Comparison of ENCODE assay signal across 16 cellular contexts in genomic region chr3:139586420-139587017, GRCh38. TPM values are rescaled to one million over a fixed set of nuclear protein-coding genes. Genes with fewer than 3 reads are reported as not detected.
A peak's percentile ranks its signal among the peaks of the same experiment; 100 is the strongest.
DNase-seq lines count a peak whose midpoint lies in the region; ATAC-seq and TF ChIP-seq lines count a peak whose summit lies in the region.
"Had no signal": no experiment of that assay in that cellular context is flagged by ENCODE, and none has a peak within 500 bp of the region (broad histone marks: within the 10 kb centered on the region; RNA-seq: fewer than 3 reads in every experiment).

No MANE protein-coding gene starts in this region.

- H3K36me3 ChIP-seq in colonic mucosa (no peaks in the 10 kb centered on the region), OCI-LY7 (ENCODE audit: insufficient read depth, low read length) (no peaks in the 10 kb centered on the region), left lung (no peaks in the 10 kb centered on the region)
- H3K36me3 ChIP-seq: gastrocnemius medialis, suprapubic skin had no signal

- H3K4me2 ChIP-seq in OCI-LY7 (ENCODE audit: low read length): no peak overlapping the region

- H3K9me3 ChIP-seq in colonic mucosa (no peaks in the 10 kb centered on the region), OCI-LY7 (ENCODE audit: low read length) (no peaks in the 10 kb centered on the region), left lung (no peaks in the 10 kb centered on the region)
- H3K9me3 ChIP-seq: gastrocnemius medialis, suprapubic skin had no signal

- H3K9me3 Mint-ChIP-seq in activated naive CD8-positive, alpha-beta T cell treated with anti-CD3 and anti-CD28 coated beads, Interleukin-2, amount 10 ng/mL, durations not matched to agents 7 days and 5 days: no peaks in the 10 kb centered on the region
- no peaks in the 10 kb centered on the region for H3K9me3 Mint-ChIP-seq in activated naive CD8-positive, alpha-beta T cell treated with anti-CD3 and anti-CD28 coated beads, Interleukin-2, amount 50 U/mL, for 24 hours
- peaks cover 4% of the 10 kb centered on the region for H3K9me3 Mint-ChIP-seq in activated T-cell treated with anti-CD3 and anti-CD28 coated beads, Interleukin-2, amount 50 U/mL, for 4 hours

- H3K9me2 ChIP-seq in OCI-LY7 (ENCODE audit: insufficient read depth, low read length): no peaks in the 10 kb centered on the region

- peak overlapping the region; percentile 35 for H3K4me3 Mint-ChIP-seq in activated naive CD8-positive, alpha-beta T cell treated with anti-CD3 and anti-CD28 coated beads, Interleukin-2, amount 10 ng/mL, durations not matched to agents 7 days and 5 days
- H3K4me3 Mint-ChIP-seq in activated naive CD8-positive, alpha-beta T cell treated with anti-CD3 and anti-CD28 coated beads, Interleukin-2, amount 50 U/mL, for 24 hours: no peak overlapping the region
- no peak overlapping the region for H3K4me3 Mint-ChIP-seq in activated T-cell treated with anti-CD3 and anti-CD28 coated beads, Interleukin-2, amount 50 U/mL, for 4 hours

- H3K36me3 Mint-ChIP-seq in activated naive CD8-positive, alpha-beta T cell treated with anti-CD3 and anti-CD28 coated beads, Interleukin-2, amount 10 ng/mL, durations not matched to agents 7 days and 5 days: no peaks in the 10 kb centered on the region
- H3K36me3 Mint-ChIP-seq in activated naive CD8-positive, alpha-beta T cell treated with anti-CD3 and anti-CD28 coated beads, Interleukin-2, amount 50 U/mL, for 24 hours (ENCODE audit: low read depth): peaks cover 3% of the 10 kb centered on the region
- no peaks in the 10 kb centered on the region for H3K36me3 Mint-ChIP-seq in activated T-cell treated with anti-CD3 and anti-CD28 coated beads, Interleukin-2, amount 50 U/mL, for 4 hours (ENCODE audit: insufficient read depth)

- no peak overlapping the region for H2AFZ ChIP-seq in OCI-LY7 (ENCODE audit: low read length)

- TF ChIP-seq CTCF in colonic mucosa (IDR thresholded peaks at IDR 0.05): no peak
- TF ChIP-seq CTCF in OCI-LY7 (conservative IDR thresholded peaks at IDR 0.05; ENCODE audit: low read length): no peak
- TF ChIP-seq CTCF in left lung (IDR thresholded peaks at IDR 0.05): no peak

- intact Hi-C loops in colonic mucosa (cut with DNase I) (no loop called here), OCI-LY7 (cut with micrococcal nuclease; ENCODE audit: unreplicated experiment) (no loop called here), left lung (cut with DNase I) (no loop called here)

- no peaks in the 10 kb centered on the region for H3K79me2 ChIP-seq in OCI-LY7 (ENCODE audit: insufficient read depth, low read depth, low read length)

- no peaks in the 10 kb centered on the region for H4K20me1 ChIP-seq in OCI-LY7 (ENCODE audit: insufficient read depth, low read length)

- H3K27me3 ChIP-seq in colonic mucosa (no peaks in the 10 kb centered on the region), left lung (no peaks in the 10 kb centered on the region)
- H3K27me3 ChIP-seq: gastrocnemius medialis, suprapubic skin had no signal

- POLR2A ChIA-PET in activated naive CD8-positive, alpha-beta T cell treated with anti-CD3 and anti-CD28 coated beads, Interleukin-2, amount 10 ng/mL, durations not matched to agents 7 days and 5 days (lab: Charles Lee): no interaction called here
- POLR2A ChIA-PET in OCI-LY7 (lab: Charles Lee): no interaction called here

- BruUV-seq in OCI-LY7 (replicated peaks; lab: Mats Ljungman, UMichigan): no TSS peak

- peak; percentile 42 for ATAC-seq in activated naive CD8-positive, alpha-beta T cell treated with anti-CD3 and anti-CD28 coated beads, Interleukin-2, amount 10 ng/mL, durations not matched to agents 7 days and 5 days (ENCODE audit: low read depth)
- ATAC-seq in activated naive CD8-positive, alpha-beta T cell treated with anti-CD3 and anti-CD28 coated beads, Interleukin-2, amount 50 U/mL, for 24 hours: no peak
- ATAC-seq in GM21619 (IDR thresholded peaks at IDR 0.05; ENCODE audit: unreplicated experiment) (peak; percentile 94), HG03103 (IDR thresholded peaks at IDR 0.05; ENCODE audit: low read depth, unreplicated experiment) (peak; percentile 88), left lung (no peak)
- no peak for ATAC-seq in activated T-cell treated with anti-CD3 and anti-CD28 coated beads, Interleukin-2, amount 50 U/mL, for 4 hours
- ATAC-seq: gastrocnemius medialis had no signal

- no peak overlapping the region for H3K4me3 ChIP-seq in colonic mucosa
- no peak overlapping the region for H3K4me3 ChIP-seq in OCI-LY7 (ENCODE audit: low read depth, low read length, poor library complexity, severe bottlenecking)
- no peak overlapping the region for H3K4me3 ChIP-seq in left lung
- H3K4me3 ChIP-seq: gastrocnemius medialis, suprapubic skin had no signal

- peak overlapping the region; percentile 44 for H3K27ac Mint-ChIP-seq in activated naive CD8-positive, alpha-beta T cell treated with anti-CD3 and anti-CD28 coated beads, Interleukin-2, amount 10 ng/mL, durations not matched to agents 7 days and 5 days
- H3K27ac Mint-ChIP-seq in activated naive CD8-positive, alpha-beta T cell treated with anti-CD3 and anti-CD28 coated beads, Interleukin-2, amount 50 U/mL, for 24 hours: no peak overlapping the region

- no peak overlapping the region for H3K9ac ChIP-seq in colonic mucosa (ENCODE audit: low read depth in 2 of 2, low read length in 2 of 2)

- CTCF ChIA-PET in OCI-LY7 (lab: Charles Lee; ENCODE audit: unreplicated experiment): no interaction called here

- no peaks in the 10 kb centered on the region for H3K4me1 ChIP-seq in colonic mucosa
- H3K4me1 ChIP-seq in OCI-LY7 (ENCODE audit: insufficient read depth, low read length, poor library complexity, severe bottlenecking): no peaks in the 10 kb centered on the region
- H3K4me1 ChIP-seq in left lung: no peaks in the 10 kb centered on the region
- H3K4me1 ChIP-seq: gastrocnemius medialis, suprapubic skin had no signal

- peaks cover 11% of the 10 kb centered on the region for H3K4me1 Mint-ChIP-seq in activated naive CD8-positive, alpha-beta T cell treated with anti-CD3 and anti-CD28 coated beads, Interleukin-2, amount 10 ng/mL, durations not matched to agents 7 days and 5 days
- no peaks in the 10 kb centered on the region for H3K4me1 Mint-ChIP-seq in activated naive CD8-positive, alpha-beta T cell treated with anti-CD3 and anti-CD28 coated beads, Interleukin-2, amount 50 U/mL, for 24 hours
- H3K4me1 Mint-ChIP-seq in activated T-cell treated with anti-CD3 and anti-CD28 coated beads, Interleukin-2, amount 50 U/mL, for 4 hours (ENCODE audit: low read depth): no peaks in the 10 kb centered on the region

- H3K27ac ChIP-seq in colonic mucosa (no peak overlapping the region), OCI-LY7 (ENCODE audit: low read depth, low read length, poor library complexity, severe bottlenecking) (no peak overlapping the region), left lung (no peak overlapping the region)
- H3K27ac ChIP-seq: gastrocnemius medialis, suprapubic skin, VCaP had no signal

- H3K27me3 Mint-ChIP-seq in activated naive CD8-positive, alpha-beta T cell treated with anti-CD3 and anti-CD28 coated beads, Interleukin-2, amount 10 ng/mL, durations not matched to agents 7 days and 5 days: no peaks in the 10 kb centered on the region
- no peaks in the 10 kb centered on the region for H3K27me3 Mint-ChIP-seq in activated naive CD8-positive, alpha-beta T cell treated with anti-CD3 and anti-CD28 coated beads, Interleukin-2, amount 50 U/mL, for 24 hours
- no peaks in the 10 kb centered on the region for H3K27me3 Mint-ChIP-seq in activated T-cell treated with anti-CD3 and anti-CD28 coated beads, Interleukin-2, amount 50 U/mL, for 4 hours (ENCODE audit: low read depth)

- DNase-seq in activated naive CD8-positive, alpha-beta T cell treated with anti-CD3 and anti-CD28 coated beads, Interleukin-2, amount 10 ng/mL, durations not matched to agents 7 days and 5 days: no peak
- DNase-seq in activated naive CD8-positive, alpha-beta T cell treated with anti-CD3 and anti-CD28 coated beads, Interleukin-2, amount 50 U/mL, for 24 hours: no peak
- DNase-seq in colonic mucosa (no peak), OCI-LY7 (ENCODE audit: low spot score) (no peak), left lung (no peak)
- DNase-seq in activated T-cell treated with anti-CD3 and anti-CD28 coated beads, Interleukin-2, amount 50 U/mL, for 4 hours: no peak
- DNase-seq: anterior cingulate cortex, Calu3, gastrocnemius medialis, kidney, NCI-H1048, NCI-H510A had no signal

RNA-seq across cellular contexts. Expression of gene RBP1, which starts 47.0 kb away (rescaled TPM):
- not detected for total RNA-seq in activated naive CD8-positive, alpha-beta T cell treated with anti-CD3 and anti-CD28 coated beads, Interleukin-2, amount 10 ng/mL, durations not matched to agents 7 days and 5 days
- total RNA-seq in colonic mucosa (1 to 10 TPM; 3.8 to 5.5 TPM), OCI-LY7 (2022) (not detected in 2 replicates), left lung (10 to 100 TPM; 14.1 to 27.6 TPM)
- total RNA-seq in OCI-LY7 (2014; rRNA removed; shearing (Covaris generic)): not detected in 2 replicates
- total RNA-seq in activated T-cell treated with anti-CD3 and anti-CD28 coated beads, Interleukin-2, amount 50 U/mL, for 4 hours: under 1 TPM in 1 of 3 donors, not detected in 2; 0.63 TPM

Comparison
In these comparisons a context has a peak if more than half of its experiments do, and no peak if none do; other contexts are left out.
1. ATAC-seq: peak in activated naive CD8-positive, alpha-beta T cell treated with anti-CD3 and anti-CD28 coated beads, Interleukin-2, amount 10 ng/mL, durations not matched to agents 7 days and 5 days (single experiment), GM21619 (single experiment) and HG03103 (single experiment); none in activated naive CD8-positive, alpha-beta T cell treated with anti-CD3 and anti-CD28 coated beads, Interleukin-2, amount 50 U/mL, for 24 hours (single experiment), left lung (single experiment) and activated T-cell treated with anti-CD3 and anti-CD28 coated beads, Interleukin-2, amount 50 U/mL, for 4 hours (0 of 2).